ENCODE assay signal across 24 cellular contexts in genomic region chr17:60618854-60619253, GRCh38. TPM values are rescaled to one million over a fixed set of nuclear protein-coding genes. Genes with fewer than 3 reads are reported as not detected.
DNase-seq lines count a peak whose midpoint lies in the region; ATAC-seq, FAIRE-seq and TF ChIP-seq lines count a peak whose summit lies in the region.
"Had no signal": no experiment of that assay in that cellular context is flagged by ENCODE, and none has a peak within 500 bp of the region (broad histone marks: within the 10 kb centered on the region; RNA-seq: fewer than 3 reads in every experiment).

No MANE protein-coding gene starts in this region.

- DNase-seq in A549 (ENCODE audit: low read depth in 1 of 2, low spot score in 1 of 2), result no peak
- peak; percentile 69 for DNase-seq in MV-4-11 (lab: John Stamatoyannopoulos, UW)
- peak; percentile 25 for DNase-seq in dermis blood vessel endothelial cell
- DNase-seq in osteocyte (ENCODE audit: extremely low spot score, unreplicated experiment), result no peak
- no peak for DNase-seq in activated CD4-positive, alpha-beta T cell treated with anti-CD3 and anti-CD28 coated beads, Interleukin-2, amount 10 ng/mL, durations not matched to agents 24 days and 14 days
- DNase-seq in lower leg skin (ENCODE audit: low spot score in 2 of 2), result no peak
- no peak for DNase-seq in activated effector memory CD4-positive, alpha-beta T cell treated with anti-CD3 and anti-CD28 coated beads, Interleukin-2, amount 50 U/mL, for 16 hours
- DNase-seq: 8988T, DMS53, GDM1, MG63, NCI-H1092 treated with DMSO at 0.1 percent for 48 hours, NCI-H2081 treated with DMSO at 0.1 percent for 48 hours, NCI-H446, NCI-H526, Peyer's patch, SJCRH30 had no signal

- TF ChIP-seq POLR2A in A549 (IDR thresholded peaks at IDR 0.05; ENCODE audit: low read length) (no peak), lower leg skin (IDR thresholded peaks at IDR 0.05) (no peak)

- H3K4me3 ChIP-seq in A549, result no peak overlapping the region
- no peak overlapping the region for H3K4me3 ChIP-seq in lower leg skin (ENCODE audit: low read depth, poor library complexity, severe bottlenecking)
- H3K4me3 ChIP-seq: K562, MG63, Peyer's patch, SJCRH30 had no signal

- H3K4me3 Mint-ChIP-seq in osteocyte (ENCODE audit: unreplicated experiment), result no peak overlapping the region
- no peak overlapping the region for H3K4me3 Mint-ChIP-seq in activated CD4-positive, alpha-beta T cell treated with anti-CD3 and anti-CD28 coated beads, Interleukin-2, amount 10 ng/mL, durations not matched to agents 24 days and 14 days
- H3K4me3 Mint-ChIP-seq: B cell, CD14-positive monocyte had no signal

- TF ChIP-seq CTCF in A549 (IDR thresholded peaks at IDR 0.05), result no peak
- no peak for TF ChIP-seq CTCF in osteocyte (IDR thresholded peaks at IDR 0.05)
- TF ChIP-seq CTCF in lower leg skin (IDR thresholded peaks at IDR 0.05), result no peak

- H3K9me3 Mint-ChIP-seq in osteocyte (ENCODE audit: unreplicated experiment), result no peaks in the 10 kb centered on the region
- H3K9me3 Mint-ChIP-seq in activated CD4-positive, alpha-beta T cell treated with anti-CD3 and anti-CD28 coated beads, Interleukin-2, amount 10 ng/mL, durations not matched to agents 24 days and 14 days, result no peaks in the 10 kb centered on the region
- H3K9me3 Mint-ChIP-seq: CD14-positive monocyte had no signal

- H3K27ac ChIP-seq in A549, result no peak overlapping the region
- H3K27ac ChIP-seq: Peyer's patch, SJCRH30 had no signal

- no peak for TF ChIP-seq EP300 in A549 (IDR thresholded peaks at IDR 0.05)

- H3K36me3 Mint-ChIP-seq in osteocyte (ENCODE audit: unreplicated experiment), result peaks cover 6% of the 10 kb centered on the region
- H3K36me3 Mint-ChIP-seq in activated CD4-positive, alpha-beta T cell treated with anti-CD3 and anti-CD28 coated beads, Interleukin-2, amount 10 ng/mL, durations not matched to agents 24 days and 14 days (ENCODE audit: low read depth), result peaks cover 6% of the 10 kb centered on the region

- H3K27me3 Mint-ChIP-seq in osteocyte (ENCODE audit: unreplicated experiment), result no peaks in the 10 kb centered on the region
- no peaks in the 10 kb centered on the region for H3K27me3 Mint-ChIP-seq in activated CD4-positive, alpha-beta T cell treated with anti-CD3 and anti-CD28 coated beads, Interleukin-2, amount 10 ng/mL, durations not matched to agents 24 days and 14 days
- H3K27me3 Mint-ChIP-seq: B cell had no signal

- ATAC-seq in A549 (no peak), GM19463 (IDR thresholded peaks at IDR 0.05; ENCODE audit: unreplicated experiment) (no peak)
- ATAC-seq: K562 had no signal

- WGBS in A549 (ENCODE audit: missing lambda C conversion rate), result 37% methylated on average over 3 of the region's 3 CpGs
- WGBS in lower leg skin, 2 donors, result 54 to 59% methylated on average over 3 of the region's 3 CpGs

- no peak for TF ChIP-seq RAD21 in A549 (conservative IDR thresholded peaks at IDR 0.05 in 1 of 2, IDR thresholded peaks at IDR 0.05 in 1 of 2)

- peak overlapping the region; percentile 30 for H3K4me2 ChIP-seq in A549

- CTCF ChIA-PET in A549 (lab: Yijun Ruan, JAX), result interaction anchor here (1.3 to 9.6 kb wide), 2 partner anchors 18 to 19 kb away, joined by 3 to 80 read pairs; no protein-coding TSS in a partner anchor

- H3K4me1 ChIP-seq in A549, result peaks cover 14% of the 10 kb centered on the region
- H3K4me1 ChIP-seq: Peyer's patch, SJCRH30 had no signal

- H3K9me3 ChIP-seq in A549, result no peaks in the 10 kb centered on the region
- H3K9me3 ChIP-seq: MG63, Peyer's patch, SJCRH30 had no signal

- POLR2A ChIA-PET in A549 (lab: Yijun Ruan, JAX), result no interaction called here

- intact Hi-C loops in activated CD4-positive, alpha-beta T cell treated with anti-CD3 and anti-CD28 coated beads, Interleukin-2, amount 10 ng/mL, durations not matched to agents 24 days and 14 days (cut with micrococcal nuclease), result no loop called here
- intact Hi-C loops in lower leg skin (cut with DNase I; ENCODE audit: low total_unique reads), result no loop called here

- peaks cover 35% of the 10 kb centered on the region for H3K4me1 Mint-ChIP-seq in osteocyte (ENCODE audit: unreplicated experiment)
- H3K4me1 Mint-ChIP-seq in activated CD4-positive, alpha-beta T cell treated with anti-CD3 and anti-CD28 coated beads, Interleukin-2, amount 10 ng/mL, durations not matched to agents 24 days and 14 days, result peaks cover 12% of the 10 kb centered on the region

- peak overlapping the region; percentile 12 for H3K27ac Mint-ChIP-seq in osteocyte (ENCODE audit: unreplicated experiment)
- no peak overlapping the region for H3K27ac Mint-ChIP-seq in activated CD4-positive, alpha-beta T cell treated with anti-CD3 and anti-CD28 coated beads, Interleukin-2, amount 10 ng/mL, durations not matched to agents 24 days and 14 days
- H3K27ac Mint-ChIP-seq: B cell had no signal

- FAIRE-seq in A549 (lab: Jason Lieb, UNC), result no peak
- FAIRE-seq: D721Med, GM18507, H1, K562 had no signal

TF ChIP-seq in A549, 52 proteins besides CTCF, POLR2A, EP300 and RAD21:
- no peak for TF ChIP-seq ELK1 (IDR thresholded peaks at IDR 0.05; ENCODE audit: low read depth, low read length)
- no peak for TF ChIP-seq CEBPB (IDR thresholded peaks at IDR 0.05)
- no peak for TF ChIP-seq ESRRA (IDR thresholded peaks at IDR 0.05; ENCODE audit: borderline replicate concordance, low read length)
- TF ChIP-seq HOXB5 (CRISPR knock-in tag; IDR thresholded peaks at IDR 0.05), result no peak
- no peak for TF ChIP-seq EHF (CRISPR knock-in tag; IDR thresholded peaks at IDR 0.05)
- TF ChIP-seq USF2 (IDR thresholded peaks at IDR 0.05), result no peak

RNA-seq across cellular contexts. Expression of gene PPM1D, which starts 18.9 kb away (rescaled TPM):
- polyA plus RNA-seq in A549 (2011; rRNA removed) (10.5 and 11.6 TPM in 2 replicates), A549 (2017; fragmentation: RNase III; extraction: RNeasy Plus Mini Kit Qiagen cat#74134 plus additional on column Dnase treatment) (12.0 to 13.5 TPM (median 13.5 TPM) in 3 replicates)
- polyA plus RNA-seq in A549 (2012; cell fraction: cytosol; rRNA removed), result 4.1 and 4.8 TPM in 2 replicates
- 3.6 and 4.9 TPM in 2 replicates for polyA plus RNA-seq in A549 (2012; cell fraction: nucleus; rRNA removed)
- polyA minus RNA-seq in A549 (2011; rRNA and poly(A)+ RNA removed), result 11.1 and 12.2 TPM in 2 replicates
- total RNA-seq in dermis blood vessel endothelial cell (30.6 and 42.5 TPM in 2 replicates), osteocyte (21.1 and 22.1 TPM in 2 replicates), lower leg skin (10 to 100 TPM; 10.9 to 31.1 (median 16.7) TPM)
- total RNA-seq in activated CD4-positive, alpha-beta T cell treated with anti-CD3 and anti-CD28 coated beads, Interleukin-2, amount 10 ng/mL, durations not matched to agents 24 days and 14 days, result 17.1 and 17.9 TPM in 2 replicates

RNA-seq across cellular contexts. Expression of gene BCAS3, which starts 58.8 kb away (rescaled TPM):
- polyA plus RNA-seq in A549 (2011; rRNA removed) (43.4 and 86.6 TPM in 2 replicates), A549 (2017; fragmentation: RNase III; extraction: RNeasy Plus Mini Kit Qiagen cat#74134 plus additional on column Dnase treatment) (14.7 to 18.0 TPM (median 15.6 TPM) in 3 replicates)
- polyA plus RNA-seq in A549 (2012; cell fraction: cytosol; rRNA removed), result 8.0 and 10.4 TPM in 2 replicates
- polyA plus RNA-seq in A549 (2012; cell fraction: nucleus; rRNA removed), result 11.4 and 20.1 TPM in 2 replicates
- polyA minus RNA-seq in A549 (2011; rRNA and poly(A)+ RNA removed), result 332 and 356 TPM in 2 replicates
- total RNA-seq in dermis blood vessel endothelial cell (27.4 and 28.2 TPM in 2 replicates), osteocyte (35.7 and 43.4 TPM in 2 replicates), lower leg skin (10 to 100 TPM; 42.1 to 84.7 (median 54.1) TPM)
- total RNA-seq in activated CD4-positive, alpha-beta T cell treated with anti-CD3 and anti-CD28 coated beads, Interleukin-2, amount 10 ng/mL, durations not matched to agents 24 days and 14 days, result 9.5 and 10.2 TPM in 2 replicates

Comparison
In these comparisons a context has a peak if more than half of its experiments do, and no peak if none do; other contexts are left out.
1. DNase-seq: peak in MV-4-11 (single experiment) and dermis blood vessel endothelial cell (single experiment); none in A549 (0 of 2), osteocyte (single experiment), activated CD4-positive, alpha-beta T cell treated with anti-CD3 and anti-CD28 coated beads, Interleukin-2, amount 10 ng/mL, durations not matched to agents 24 days and 14 days (single experiment), lower leg skin (0 of 2) and activated effector memory CD4-positive, alpha-beta T cell treated with anti-CD3 and anti-CD28 coated beads, Interleukin-2, amount 50 U/mL, for 16 hours (single experiment).